Comparison of ENCODE assay signal across 8 cellular contexts in the genomic region with DNA sequence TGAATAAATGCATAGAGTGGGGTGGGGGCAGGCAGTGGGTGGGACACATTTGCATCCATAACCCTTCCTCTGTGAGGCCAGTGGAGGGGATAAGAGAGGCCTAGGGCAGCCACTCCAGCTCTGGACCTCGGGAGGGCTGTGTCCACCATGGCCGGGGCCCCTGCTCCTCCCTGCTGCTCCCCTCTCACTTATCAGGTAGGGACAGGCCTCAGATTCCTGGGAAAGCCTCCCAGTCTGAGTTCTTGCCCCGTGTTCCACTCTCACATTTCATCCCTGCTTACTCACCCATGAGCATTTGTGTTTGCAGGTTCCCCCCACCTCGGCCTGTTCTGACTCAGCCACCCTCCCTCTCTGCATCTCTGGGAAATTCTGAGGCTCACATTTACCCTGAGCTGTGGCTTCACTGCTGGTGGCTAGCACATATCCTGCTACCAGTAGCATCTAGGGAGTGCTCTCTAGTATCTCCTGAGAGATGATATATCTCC.
DNase-seq lines count a peak whose midpoint lies in the region; ATAC-seq and TF ChIP-seq lines count a peak whose summit lies in the region.

No MANE protein-coding gene starts in this region.

- ATAC-seq in HG02763 (IDR thresholded peaks at IDR 0.05; ENCODE audit: unreplicated experiment) (peak; percentile 48), RWPE2 (ENCODE audit: low read depth) (peak; percentile 93)

- TF ChIP-seq CTCF in RWPE2 (IDR thresholded peaks at IDR 0.05; ENCODE audit: poor library complexity, severe bottlenecking) = peak; percentile 39

- DNase-seq in activated CD8-positive, alpha-beta memory T cell treated with anti-CD3 and anti-CD28 coated beads, Interleukin-2, amount 50 U/mL, for 24 hours (ENCODE audit: extremely low read depth) = peak; percentile 13
- DNase-seq in activated CD8-positive, alpha-beta memory T cell treated with anti-CD3 and anti-CD28 coated beads, Interleukin-2, amount 50 U/mL, for 4 hours = no peak
- peak; percentile 92 for DNase-seq in RWPE2 (ENCODE audit: low spot score)
- DNase-seq in kidney tubule cell (ENCODE audit: low spot score) = peak; percentile 94
- no peak for DNase-seq in NOMO-1 treated with dmso at 0.1 percent for 144 hours (lab: John Stamatoyannopoulos, UW; ENCODE audit: unreplicated experiment)
- DNase-seq in Kasumi-1 (lab: John Stamatoyannopoulos, UW) = no peak
- no peak for DNase-seq in GF-D8 (lab: John Stamatoyannopoulos, UW)

- H3K4me1 ChIP-seq in RWPE2 (ENCODE audit: insufficient read depth, poor library complexity, severe bottlenecking) = peaks cover 26% of the 10 kb centered on the region

- peaks cover 2% of the 10 kb centered on the region for H3K9me3 ChIP-seq in RWPE2 (ENCODE audit: severe bottlenecking)

- H3K27me3 ChIP-seq in RWPE2 (ENCODE audit: insufficient read depth, poor library complexity, severe bottlenecking) = no peaks in the 10 kb centered on the region

- H3K27ac ChIP-seq in RWPE2 (ENCODE audit: poor library complexity, severe bottlenecking) = peak overlapping the region; percentile 97

- no peak overlapping the region for H3K4me3 ChIP-seq in RWPE2 (ENCODE audit: severe bottlenecking)

- H3K36me3 ChIP-seq in RWPE2 (ENCODE audit: low read depth) = no peaks in the 10 kb centered on the region

Comparison
In these comparisons a context has a peak if more than half of its experiments do, and no peak if none do; other contexts are left out.
1. DNase-seq: peak in activated CD8-positive, alpha-beta memory T cell treated with anti-CD3 and anti-CD28 coated beads, Interleukin-2, amount 50 U/mL, for 24 hours (single experiment), RWPE2 (single experiment) and kidney tubule cell (single experiment); none in activated CD8-positive, alpha-beta memory T cell treated with anti-CD3 and anti-CD28 coated beads, Interleukin-2, amount 50 U/mL, for 4 hours (single experiment), NOMO-1 treated with dmso at 0.1 percent for 144 hours (single experiment), Kasumi-1 (0 of 2) and GF-D8 (single experiment).